Comparison of ENCODE assay signal across 22 cellular contexts in the genomic region with DNA sequence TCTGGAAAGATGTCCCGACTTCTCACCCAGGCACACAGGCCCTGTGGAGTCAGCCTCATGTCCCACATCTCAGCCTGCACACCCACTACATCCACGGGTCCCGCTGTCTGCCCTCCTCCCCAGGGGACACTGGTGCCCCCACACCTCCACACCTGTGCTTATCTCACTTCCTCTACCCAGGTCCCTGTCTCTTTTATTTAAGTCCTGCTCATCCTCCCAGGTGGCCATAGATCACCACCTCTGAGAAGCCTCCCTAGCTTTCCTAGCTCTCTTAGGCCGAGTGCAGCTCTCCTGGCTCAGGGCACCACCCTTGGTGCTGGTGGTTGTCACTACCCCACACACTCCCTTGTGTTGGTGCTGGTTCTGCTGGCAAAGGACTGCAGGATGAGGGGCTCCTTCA.
"Had no signal": no experiment of that assay in that cellular context is flagged by ENCODE, and none has a peak within 500 bp of the region (broad histone marks: within the 10 kb centered on the region; RNA-seq: fewer than 3 reads in every experiment).

No MANE protein-coding gene starts in this region.

- H3K4me3 Mint-ChIP-seq: IgD-negative memory B cell had no signal

- H3K36me3 ChIP-seq: MG63, Peyer's patch, SJCRH30 had no signal

- H3K4me3 ChIP-seq: MG63, PC-9, Peyer's patch, SJCRH30 had no signal

- H3K4me2 ChIP-seq: PC-9 had no signal

- H2AFZ ChIP-seq: PC-9 had no signal

- H3K4me1 ChIP-seq: Peyer's patch, SJCRH30 had no signal

- DNase-seq: KBM-7, MG63, NCI-H1092 treated with DMSO at 0.1 percent for 48 hours, NCI-H1436, NCI-H187, NCI-H2029, NCI-H2081 treated with DMSO at 0.1 percent for 48 hours, NCI-H2171, NCI-H226, NCI-H446, NCI-H510A, NCI-H524 treated with DMSO at 0.1 percent for 48 hours, NCI-H69, NCI-H774, OCI-M1, PC-9, Peyer's patch, SHP77 treated with DMSO at 0.1 percent for 48 hours, SJCRH30 had no signal

- H3K9me3 ChIP-seq: MG63, SJCRH30 had no signal

- ATAC-seq: Right ventricle myocardium inferior, SK-N-SH treated with all-trans-retinoic acid at 6 μM for 48 hours had no signal

- H3K27me3 ChIP-seq: MG63, Peyer's patch, SJCRH30 had no signal

- H3K27ac ChIP-seq: PC-9, Peyer's patch, SJCRH30 had no signal

- H3K9me3 Mint-ChIP-seq: IgD-negative memory B cell had no signal
